8 cellular contexts compared by ENCODE assay signal in the genomic region with DNA sequence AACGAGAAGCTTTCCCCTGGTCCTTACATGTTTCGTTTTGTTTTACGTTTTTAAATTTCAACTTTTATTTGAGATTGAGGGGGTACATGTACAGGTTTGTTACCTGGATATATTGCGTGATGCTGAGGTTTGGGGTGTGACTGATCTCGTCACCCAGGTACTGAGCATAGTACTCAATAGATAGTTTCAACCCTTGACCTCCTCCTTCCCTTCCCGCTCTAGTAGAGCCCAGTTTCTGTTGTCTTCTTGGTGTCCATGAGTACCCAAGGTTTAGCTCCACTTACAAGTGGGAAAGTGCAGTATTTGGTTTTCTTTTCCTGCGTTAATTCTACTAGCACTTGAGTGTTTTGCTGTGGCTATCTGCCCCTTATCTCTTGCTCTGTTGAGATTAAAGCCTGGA. TPM values are rescaled to one million over a fixed set of nuclear protein-coding genes. Genes with fewer than 3 reads are reported as not detected.
DNase-seq lines count a peak whose midpoint lies in the region; ATAC-seq, FAIRE-seq and TF ChIP-seq lines count a peak whose summit lies in the region.

No MANE protein-coding gene starts in this region.

- ATAC-seq in HG03159 (IDR thresholded peaks at IDR 0.05; ENCODE audit: unreplicated experiment) (no peak), GM21360 (IDR thresholded peaks at IDR 0.05; ENCODE audit: unreplicated experiment) (no peak), HG02938 (IDR thresholded peaks at IDR 0.05; ENCODE audit: unreplicated experiment) (no peak)

- no peak for TF ChIP-seq POLR2A in endothelial cell of umbilical vein (IDR thresholded peaks at IDR 0.05; ENCODE audit: low read depth, low read length)

- intact Hi-C loops in endothelial cell of umbilical vein (cut with micrococcal nuclease) = no loop called here

- no peaks in the 10 kb centered on the region for H3K27me3 ChIP-seq in CD8-positive, alpha-beta memory T cell (ENCODE audit: insufficient read depth, low read length, poor library complexity, severe bottlenecking)
- H3K27me3 ChIP-seq in NT2/D1 (ENCODE audit: insufficient read depth, insufficient read length) = no peaks in the 10 kb centered on the region
- no peaks in the 10 kb centered on the region for H3K27me3 ChIP-seq in endothelial cell of umbilical vein (ENCODE audit: control insufficient read depth in 2 of 2, insufficient read depth in 2 of 2, low read length in 2 of 2)
- H3K27me3 ChIP-seq in neutrophil = no peaks in the 10 kb centered on the region

- H3K9ac ChIP-seq in NT2/D1 (ENCODE audit: insufficient read length, low read depth) (peak overlapping the region; percentile 93), endothelial cell of umbilical vein (replicated peaks; ENCODE audit: extremely low read depth, insufficient read depth, low read length) (peak overlapping the region; percentile 90)

- TF ChIP-seq CTCF in endothelial cell of umbilical vein (IDR thresholded peaks at IDR 0.05; ENCODE audit: extremely low read depth in 1 of 2, insufficient read depth in 1 of 2, low read depth in 1 of 2, low read length in 2 of 2) (no peak), neutrophil (IDR thresholded peaks at IDR 0.05) (no peak)

- H3K27ac ChIP-seq in CD8-positive, alpha-beta memory T cell (ENCODE audit: low read depth, low read length) = peak overlapping the region; percentile 61
- H3K27ac ChIP-seq in endothelial cell of umbilical vein (ENCODE audit: insufficient read depth, low read depth, low read length) (peak overlapping the region; percentile 26), neutrophil (peak overlapping the region; percentile 69)

- H3K27me3 Mint-ChIP-seq in CD8-positive, alpha-beta memory T cell = peaks cover 0 to 1% of the 10 kb centered on the region in 2 donors

- POLR2A ChIA-PET in CD8-positive, alpha-beta memory T cell (lab: Charles Lee) = no interaction called here
- POLR2A ChIA-PET in endothelial cell of umbilical vein (lab: Charles Lee) = no interaction called here

- H2AFZ ChIP-seq in endothelial cell of umbilical vein (ENCODE audit: low read depth, low read length) = peak overlapping the region; percentile 26

- peaks cover 34 to 65% (median 40%) of the 10 kb centered on the region in 3 donors for H3K4me1 Mint-ChIP-seq in CD8-positive, alpha-beta memory T cell

- CTCF ChIA-PET in CD8-positive, alpha-beta memory T cell (lab: Charles Lee) = interaction anchor here (3.0 kb wide), 1 partner anchor 41 kb away, joined by 11 read pairs; no protein-coding TSS in a partner anchor
- CTCF ChIA-PET in endothelial cell of umbilical vein (lab: Charles Lee) = interaction anchor here (1.1 to 1.9 kb wide), 4 partner anchors 11 to 102 kb away, joined by 3 to 5 read pairs (median 4); a partner anchor contains a TSS

- peaks cover 13% of the 10 kb centered on the region for H3K36me3 ChIP-seq in CD8-positive, alpha-beta memory T cell (ENCODE audit: insufficient read depth, low read length)
- no peaks in the 10 kb centered on the region for H3K36me3 ChIP-seq in NT2/D1 (ENCODE audit: insufficient read depth, insufficient read length, low read length)
- H3K36me3 ChIP-seq in endothelial cell of umbilical vein (ENCODE audit: control insufficient read depth in 2 of 2, extremely low read depth in 1 of 2, insufficient read depth in 2 of 2, low read length in 2 of 2) = no peaks in the 10 kb centered on the region
- H3K36me3 ChIP-seq in neutrophil = peaks cover 16% of the 10 kb centered on the region

- FAIRE-seq in endothelial cell of umbilical vein (lab: Jason Lieb, UNC) = no peak

- no peaks in the 10 kb centered on the region for H3K9me3 ChIP-seq in CD8-positive, alpha-beta memory T cell (ENCODE audit: low read length)
- no peaks in the 10 kb centered on the region for H3K9me3 ChIP-seq in NT2/D1 (ENCODE audit: insufficient read depth, low read length)
- H3K9me3 ChIP-seq in endothelial cell of umbilical vein (replicated peaks; ENCODE audit: control insufficient read depth, insufficient read depth, low read length) = no peaks in the 10 kb centered on the region
- H3K9me3 ChIP-seq in neutrophil = no peaks in the 10 kb centered on the region

- peaks cover 33% of the 10 kb centered on the region for H3K79me2 ChIP-seq in endothelial cell of umbilical vein (ENCODE audit: control insufficient read depth, insufficient read depth, low read length)

- H3K4me3 ChIP-seq in CD8-positive, alpha-beta memory T cell (ENCODE audit: low read length) = peak overlapping the region; percentile 54
- H3K4me3 ChIP-seq in NT2/D1 (ENCODE audit: insufficient read length, low read depth) (peak overlapping the region; percentile 79), endothelial cell of umbilical vein (replicated peaks in 1 of 3; ENCODE audit: insufficient read depth in 1 of 3, low read depth in 1 of 3, low read length in 3 of 3) (peak overlapping the region; percentile 79 to 88 (median 88)), neutrophil (ENCODE audit: low read depth in 1 of 2, low read length in 1 of 2) (peak overlapping the region; percentile 77 to 80)

- BruUV-seq in endothelial cell of umbilical vein (replicated peaks; lab: Mats Ljungman, UMichigan) = no TSS peak

- H3K9me3 Mint-ChIP-seq in CD8-positive, alpha-beta memory T cell = no peaks in the 10 kb centered on the region

- H4K20me1 ChIP-seq in endothelial cell of umbilical vein (replicated peaks; ENCODE audit: control insufficient read depth, extremely low read depth, insufficient read depth, low read length) = no peaks in the 10 kb centered on the region

- no peaks in the 10 kb centered on the region for H3K9me1 ChIP-seq in endothelial cell of umbilical vein (replicated peaks; ENCODE audit: control insufficient read depth, extremely low read depth, insufficient read depth, low read length)

- H3K27ac Mint-ChIP-seq in CD8-positive, alpha-beta memory T cell = peak overlapping the region in 7 of 8 donors; percentile 23 to 87 (median 75)

- dilution Hi-C loops in endothelial cell of umbilical vein (cut with MboI; ENCODE audit: extremely low pct_ligation_motif_present, low sequenced_read_pairs) = no loop called here

- no peak for DNase-seq in CD8-positive, alpha-beta memory T cell
- no peak for DNase-seq in NT2/D1 (ENCODE audit: low read depth, low spot score)
- no peak for DNase-seq in endothelial cell of umbilical vein (ENCODE audit: low read depth, low spot score)
- no peak for DNase-seq in NCI-H82 treated with DMSO at 0.1 percent for 48 hours (lab: John Stamatoyannopoulos, UW; ENCODE audit: unreplicated experiment)

- peak overlapping the region; percentile 75 to 94 (median 90) for H3K4me3 Mint-ChIP-seq in CD8-positive, alpha-beta memory T cell

- H3K36me3 Mint-ChIP-seq in CD8-positive, alpha-beta memory T cell = peaks cover 3 to 49% (median 12%) of the 10 kb centered on the region in 3 donors

- peaks cover 40% of the 10 kb centered on the region for H3K4me1 ChIP-seq in CD8-positive, alpha-beta memory T cell (ENCODE audit: insufficient read depth, low read length)
- H3K4me1 ChIP-seq in NT2/D1 (ENCODE audit: insufficient read depth, insufficient read length) = peaks cover 7% of the 10 kb centered on the region
- peaks cover 23% of the 10 kb centered on the region for H3K4me1 ChIP-seq in endothelial cell of umbilical vein (ENCODE audit: control insufficient read depth, extremely low read depth, insufficient read depth, low read length)
- peaks cover 34 to 41% of the 10 kb centered on the region in 2 experiments for H3K4me1 ChIP-seq in neutrophil (ENCODE audit: control insufficient read depth in 1 of 2, insufficient read depth in 1 of 2, low read depth in 1 of 2, low read length in 1 of 2)

- peak overlapping the region; percentile 90 for H3K4me2 ChIP-seq in endothelial cell of umbilical vein (ENCODE audit: insufficient read depth, low read length)

TF ChIP-seq in endothelial cell of umbilical vein, 7 proteins besides CTCF, POLR2A, EP300 and RAD21:
- TF ChIP-seq POLR2AphosphoS5 (IDR thresholded peaks at IDR 0.05; ENCODE audit: insufficient read depth, low read depth, low read length) (no peak), FOS (IDR thresholded peaks at IDR 0.05; ENCODE audit: borderline replicate concordance, insufficient read depth, low read length) (no peak), JUN (IDR thresholded peaks at IDR 0.05; ENCODE audit: borderline replicate concordance, insufficient read depth, insufficient read length, low read depth) (no peak), MYC (IDR thresholded peaks at IDR 0.05; ENCODE audit: low read depth, low read length) (no peak), GATA2 (IDR thresholded peaks at IDR 0.05; ENCODE audit: insufficient read depth, insufficient read length, low read depth, low read length) (no peak), EZH2 (IDR thresholded peaks at IDR 0.05; ENCODE audit: borderline replicate concordance, low read depth, low read length, severe bottlenecking) (no peak)
- TF ChIP-seq, protein P1, sequence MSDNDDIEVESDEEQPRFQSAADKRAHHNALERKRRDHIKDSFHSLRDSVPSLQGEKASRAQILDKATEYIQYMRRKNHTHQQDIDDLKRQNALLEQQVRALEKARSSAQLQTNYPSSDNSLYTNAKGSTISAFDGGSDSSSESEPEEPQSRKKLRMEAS (IDR thresholded peaks at IDR 0.05; ENCODE audit: insufficient read depth, insufficient read length) = no peak
TF ChIP-seq in endothelial cell of umbilical vein: peak in this region for 0.

RNA-seq across cellular contexts. Expression of gene ARHGEF18, which starts 47.1 kb away (rescaled TPM):
- 10 to 100 TPM; 51.0 to 53.3 TPM for total RNA-seq in CD8-positive, alpha-beta memory T cell
- 9.6 TPM for polyA plus RNA-seq in CD8-positive, alpha-beta memory T cell
- 24.3 and 30.7 TPM in 2 replicates for total RNA-seq in endothelial cell of umbilical vein
- polyA plus RNA-seq in endothelial cell of umbilical vein = 10.5 and 12.1 TPM in 2 replicates
- polyA plus RNA-seq in endothelial cell of umbilical vein (2011; cell fraction: cytosol; rRNA removed) = 8.6 and 9.9 TPM in 2 replicates
- polyA plus RNA-seq in endothelial cell of umbilical vein (2011; cell fraction: nucleus; rRNA removed) = 21.2 and 22.8 TPM in 2 replicates
- polyA plus RNA-seq in endothelial cell of umbilical vein (2012) = 17.2 and 25.3 TPM in 2 replicates
- polyA minus RNA-seq in endothelial cell of umbilical vein = 10.1 and 13.4 TPM in 2 replicates
- 11.0 TPM for polyA minus RNA-seq in endothelial cell of umbilical vein (2011; cell fraction: cytosol; rRNA and poly(A)+ RNA removed)
- polyA minus RNA-seq in endothelial cell of umbilical vein (2011; cell fraction: nucleus; rRNA and poly(A)+ RNA removed) = 10.8 and 15.3 TPM in 2 replicates
